ENCODE assay signal across 10 cellular contexts in the genomic region with DNA sequence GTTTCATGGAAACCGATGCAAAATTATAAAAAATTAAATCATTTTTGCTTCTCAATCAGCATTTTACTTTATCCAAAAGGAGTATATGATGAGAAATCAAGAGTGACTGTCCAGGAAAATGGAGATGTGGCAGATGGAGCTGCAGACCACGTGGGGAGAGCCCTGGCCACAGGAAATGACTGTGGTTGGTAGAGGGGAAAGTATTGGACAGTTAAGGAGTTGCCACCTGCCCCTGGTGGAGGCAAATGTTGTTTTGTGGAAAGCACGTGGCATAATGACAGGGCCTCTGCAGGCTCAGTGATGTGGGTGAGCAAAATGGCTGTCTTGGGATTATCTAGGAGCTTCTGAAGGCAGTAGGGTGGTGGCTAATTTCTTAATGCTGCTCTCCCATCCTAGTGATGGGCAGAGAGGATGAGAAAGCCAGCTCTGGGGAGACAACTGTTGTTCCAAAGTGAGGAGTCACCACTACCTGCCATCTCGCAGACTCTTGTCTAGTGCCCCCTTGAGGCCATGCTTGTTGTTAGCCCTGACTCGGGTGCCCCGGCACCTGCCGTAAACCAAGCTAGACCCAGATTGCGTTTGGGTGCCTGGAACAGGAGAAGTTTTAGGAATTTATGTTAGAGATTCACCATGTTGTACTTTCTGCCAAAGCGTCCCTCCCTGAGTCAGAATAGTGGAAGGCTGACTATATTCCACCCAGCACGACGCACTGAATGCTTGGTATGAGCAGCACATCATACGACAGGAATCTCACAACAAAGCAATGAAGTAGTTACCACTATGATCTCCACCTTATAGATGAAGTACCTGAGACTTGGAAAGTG.
A peak's percentile ranks its signal among the peaks of the same experiment; 100 is the strongest.
DNase-seq lines count a peak whose midpoint lies in the region; ATAC-seq and TF ChIP-seq lines count a peak whose summit lies in the region.
"Had no signal": no experiment of that assay in that cellular context is flagged by ENCODE, and none has a peak within 500 bp of the region (broad histone marks: within the 10 kb centered on the region; RNA-seq: fewer than 3 reads in every experiment).

No MANE protein-coding gene starts in this region.

- H3K27me3 Mint-ChIP-seq in activated CD8-positive, alpha-beta T cell treated with anti-CD3 and anti-CD28 coated beads for 36 hours, result peaks cover 1% of the 10 kb centered on the region

- H2BK5ac ChIP-seq in mesenchymal stem cell (ENCODE audit: low read depth, low read length, poor library complexity, severe bottlenecking), result no peak overlapping the region

- 85% methylated on average over 11 of the region's 12 CpGs for WGBS in mesenchymal stem cell

- H3K4me3 ChIP-seq in DOHH2 (ENCODE audit: low read length) (no peak overlapping the region), mesenchymal stem cell (ENCODE audit: insufficient read depth in 1 of 2, low read depth in 1 of 2, low read length in 2 of 2) (no peak overlapping the region)
- H3K4me3 ChIP-seq: lower lobe of right lung had no signal

- no peak overlapping the region for H3K9ac ChIP-seq in mesenchymal stem cell (ENCODE audit: low read length)

- CTCF ChIA-PET in activated CD8-positive, alpha-beta T cell treated with anti-CD3 and anti-CD28 coated beads for 36 hours (lab: Charles Lee), result interaction anchor here (1.0 to 1.4 kb wide), 4 partner anchors 10 to 225 kb away, joined by 3 to 5 read pairs (median 4); no protein-coding TSS in a partner anchor

- peak; percentile 11 for DNase-seq in GM20000 (ENCODE audit: low spot score)
- DNase-seq in activated CD8-positive, alpha-beta T cell treated with anti-CD3 and anti-CD28 coated beads for 36 hours, result peak; percentile 41
- no peak for DNase-seq in mesenchymal stem cell
- no peak for DNase-seq in NCI-H1694 treated with DMSO at 0.1 percent for 48 hours (lab: John Stamatoyannopoulos, UW)
- DNase-seq in inferior parietal cortex (ENCODE audit: extremely low spot score), result no peak
- DNase-seq: activated naive CD8-positive, alpha-beta T cell treated with anti-CD3 and anti-CD28 coated beads, Interleukin-2, amount 10 ng/mL, durations not matched to agents 7 days and 5 days; lower lobe of right lung; NK-92 treated with Interleukin-12 subunit alpha and Interleukin-12 subunit beta, amount 100 ng/mL, for 24 hours had no signal

- no peak overlapping the region for H2AFZ ChIP-seq in mesenchymal stem cell (ENCODE audit: low read depth, low read length)

- H3K4me1 ChIP-seq in DOHH2 (ENCODE audit: control insufficient read depth, low read length) (no peaks in the 10 kb centered on the region), mesenchymal stem cell (ENCODE audit: control insufficient read depth, insufficient read depth, low read depth, low read length) (peaks cover 25% of the 10 kb centered on the region)

- H2BK120ac ChIP-seq in mesenchymal stem cell (ENCODE audit: low read depth, low read length), result no peak overlapping the region

- H3K4me1 Mint-ChIP-seq in activated CD8-positive, alpha-beta T cell treated with anti-CD3 and anti-CD28 coated beads for 36 hours (ENCODE audit: low read depth), result no peaks in the 10 kb centered on the region

- H4K91ac ChIP-seq in mesenchymal stem cell (ENCODE audit: low read length), result peak overlapping the region; percentile 53

- no peak overlapping the region for H3K14ac ChIP-seq in mesenchymal stem cell (ENCODE audit: low read length in 2 of 2)

- H3K4me2 ChIP-seq in DOHH2 (ENCODE audit: low read length) (no peak overlapping the region), mesenchymal stem cell (ENCODE audit: low read length, poor library complexity, severe bottlenecking) (no peak overlapping the region)

- peaks cover 8% of the 10 kb centered on the region; the same call in 1 of the 2 replicates for H3K27me3 ChIP-seq in DOHH2 (ENCODE audit: control insufficient read depth, low read length)
- no peaks in the 10 kb centered on the region for H3K27me3 ChIP-seq in mesenchymal stem cell (ENCODE audit: control insufficient read depth in 1 of 2, insufficient read depth in 1 of 2, low read length in 2 of 2)

- POLR2A ChIA-PET in activated CD8-positive, alpha-beta T cell treated with anti-CD3 and anti-CD28 coated beads for 36 hours (lab: Charles Lee), result no interaction called here

- H2AK5ac ChIP-seq in mesenchymal stem cell (ENCODE audit: low read length, severe bottlenecking), result peak overlapping the region; percentile 46

- ATAC-seq in activated CD8-positive, alpha-beta T cell treated with anti-CD3 and anti-CD28 coated beads for 36 hours, result no peak
- no peak for ATAC-seq in GM19395 (IDR thresholded peaks at IDR 0.05; ENCODE audit: unreplicated experiment)
- ATAC-seq: lower lobe of right lung had no signal

- no peak overlapping the region for H3K4me3 Mint-ChIP-seq in activated CD8-positive, alpha-beta T cell treated with anti-CD3 and anti-CD28 coated beads for 36 hours
- H3K4me3 Mint-ChIP-seq: activated naive CD8-positive, alpha-beta T cell treated with anti-CD3 and anti-CD28 coated beads, Interleukin-2, amount 10 ng/mL, durations not matched to agents 7 days and 5 days had no signal

- H3F3A ChIP-seq in DOHH2 (ENCODE audit: control insufficient read depth, insufficient read depth), result no peaks in the 10 kb centered on the region

- no peaks in the 10 kb centered on the region for H3K9me3 ChIP-seq in DOHH2 (ENCODE audit: control insufficient read depth, insufficient read depth, low read length)
- H3K9me3 ChIP-seq in mesenchymal stem cell (ENCODE audit: control insufficient read depth, low read length), result no peaks in the 10 kb centered on the region
- H3K9me3 ChIP-seq: lower lobe of right lung had no signal

- no peak overlapping the region for H3K18ac ChIP-seq in mesenchymal stem cell (ENCODE audit: low read depth in 1 of 2, low read length in 2 of 2)

- H3K36me3 Mint-ChIP-seq in activated CD8-positive, alpha-beta T cell treated with anti-CD3 and anti-CD28 coated beads for 36 hours (ENCODE audit: low read depth), result no peaks in the 10 kb centered on the region
- H3K36me3 Mint-ChIP-seq: activated naive CD8-positive, alpha-beta T cell treated with anti-CD3 and anti-CD28 coated beads, Interleukin-2, amount 10 ng/mL, durations not matched to agents 7 days and 5 days had no signal

- no peak overlapping the region for H3K27ac Mint-ChIP-seq in activated CD8-positive, alpha-beta T cell treated with anti-CD3 and anti-CD28 coated beads for 36 hours
- H3K27ac Mint-ChIP-seq: activated naive CD8-positive, alpha-beta T cell treated with anti-CD3 and anti-CD28 coated beads, Interleukin-2, amount 10 ng/mL, durations not matched to agents 7 days and 5 days had no signal

- H2BK12ac ChIP-seq in mesenchymal stem cell (ENCODE audit: low read length in 2 of 2), result peak overlapping the region in 1 of 2 experiments; percentile 23

- H3K27ac ChIP-seq in DOHH2 (ENCODE audit: low read depth, low read length), result no peak overlapping the region
- peak overlapping the region; percentile 21 for H3K27ac ChIP-seq in mesenchymal stem cell (ENCODE audit: low read length, poor library complexity, severe bottlenecking)
- H3K27ac ChIP-seq: lower lobe of right lung had no signal

- peak overlapping the region in 1 of 2 experiments; percentile 7 for H3K4ac ChIP-seq in mesenchymal stem cell (ENCODE audit: low read depth in 1 of 2, low read length in 2 of 2)

- no peaks in the 10 kb centered on the region for H3K79me2 ChIP-seq in DOHH2 (ENCODE audit: control insufficient read depth, low read length)

- H3K36me3 ChIP-seq in DOHH2 (ENCODE audit: control insufficient read depth, low read length), result no peaks in the 10 kb centered on the region
- no peaks in the 10 kb centered on the region for H3K36me3 ChIP-seq in mesenchymal stem cell (ENCODE audit: control insufficient read depth in 1 of 2, insufficient read depth in 2 of 2, low read depth in 1 of 2, low read length in 2 of 2)
- H3K36me3 ChIP-seq: lower lobe of right lung had no signal

- no peak overlapping the region for H2BK15ac ChIP-seq in mesenchymal stem cell (ENCODE audit: low read depth, poor library complexity, severe bottlenecking)

- H3K9me3 Mint-ChIP-seq in activated CD8-positive, alpha-beta T cell treated with anti-CD3 and anti-CD28 coated beads for 36 hours, result no peaks in the 10 kb centered on the region
- H3K9me3 Mint-ChIP-seq: activated naive CD8-positive, alpha-beta T cell treated with anti-CD3 and anti-CD28 coated beads, Interleukin-2, amount 10 ng/mL, durations not matched to agents 7 days and 5 days had no signal

- H3K79me1 ChIP-seq in mesenchymal stem cell (replicated peaks; ENCODE audit: low read length, poor library complexity, severe bottlenecking), result peaks cover 11% of the 10 kb centered on the region

- H3K9me2 ChIP-seq in DOHH2 (replicated peaks; ENCODE audit: control insufficient read depth, low read length), result no peaks in the 10 kb centered on the region

- H4K20me1 ChIP-seq in DOHH2 (ENCODE audit: control insufficient read depth, insufficient read depth, low read depth, low read length), result no peaks in the 10 kb centered on the region

- H4K8ac ChIP-seq in mesenchymal stem cell (ENCODE audit: low read length), result no peak overlapping the region

- TF ChIP-seq CTCF in DOHH2 (IDR thresholded peaks at IDR 0.05; ENCODE audit: low read depth, low read length, poor library complexity, severe bottlenecking) (peak; percentile 75), GM20000 (IDR thresholded peaks at IDR 0.05; ENCODE audit: extremely low read depth, missing control alignments) (no peak)
- no peak for TF ChIP-seq CTCF in activated CD8-positive, alpha-beta T cell treated with anti-CD3 and anti-CD28 coated beads for 36 hours (IDR thresholded peaks at IDR 0.05)

- no peak overlapping the region for H3K23ac ChIP-seq in mesenchymal stem cell (ENCODE audit: low read length in 2 of 2)

- intact Hi-C loops in activated CD8-positive, alpha-beta T cell treated with anti-CD3 and anti-CD28 coated beads for 36 hours (cut with micrococcal nuclease), result no loop called here

Comparison
In these comparisons a context has a peak if more than half of its experiments do, and no peak if none do; other contexts are left out.
1. DNase-seq: peak in GM20000 (single experiment) and activated CD8-positive, alpha-beta T cell treated with anti-CD3 and anti-CD28 coated beads for 36 hours (single experiment); none in mesenchymal stem cell (single experiment), NCI-H1694 treated with DMSO at 0.1 percent for 48 hours (single experiment) and inferior parietal cortex (single experiment).